8 cellular contexts compared by ENCODE assay signal in genomic region chr5:6378128-6379023, GRCh38. TPM values are rescaled to one million over a fixed set of nuclear protein-coding genes. Genes with fewer than 3 reads are reported as not detected.
DNase-seq lines count a peak whose midpoint lies in the region; ATAC-seq, FAIRE-seq and TF ChIP-seq lines count a peak whose summit lies in the region.

Gene MED10, minus strand, starts transcription at chr5:6378547. Its CDS starts 64 bp downstream, at chr5:6378483.

- no peaks in the 10 kb centered on the region for H3K9me3 Mint-ChIP-seq in progenitor cell of endocrine pancreas (ENCODE audit: low read depth)

- peak; percentile 85 for TF ChIP-seq POLR2A in GM12892 (IDR thresholded peaks at IDR 0.05; ENCODE audit: low read depth, low read length)
- TF ChIP-seq POLR2A in adrenal gland (IDR thresholded peaks at IDR 0.05) = peak; percentile 38 to 56

- peaks cover 20% of the 10 kb centered on the region for H3K36me3 Mint-ChIP-seq in progenitor cell of endocrine pancreas (ENCODE audit: insufficient read depth)

- intact Hi-C loops in adrenal gland (cut with DNase I) (no loop called here), left cardiac atrium (cut with DNase I) (loop anchor here in 1 of 2 donors (5.0 to 10.0 kb wide), 2 partner anchors 54 to 366 kb away; no protein-coding TSS in a partner anchor)

- H3K36me3 ChIP-seq in adrenal gland (replicated peaks in 1 of 2) = peaks cover 0 to 30% of the 10 kb centered on the region in 2 donors

- H3K27me3 ChIP-seq in adrenal gland = no peaks in the 10 kb centered on the region

- peak within 1 kb of the TSS; percentile 32 to 100 (median 48) for H3K4me3 ChIP-seq in adrenal gland

- ATAC-seq in HG02852 (IDR thresholded peaks at IDR 0.05; ENCODE audit: unreplicated experiment) = peak; percentile 99
- ATAC-seq in left cardiac atrium = peak; percentile 99 to 100

- FAIRE-seq in GM12892 (lab: Jason Lieb, UNC) = peak; percentile 94

- WGBS in adrenal gland, 4 donors = 1 to 3% (median 2%) methylated on average over 25 to 62 of the region's 62 CpGs

- no peaks in the 10 kb centered on the region for H3K9me3 ChIP-seq in adrenal gland (replicated peaks in 1 of 3)

- peak within 1 kb of the TSS; percentile 97 for H3K4me3 Mint-ChIP-seq in progenitor cell of endocrine pancreas (ENCODE audit: low read depth)

- peaks cover 7 to 16% of the 10 kb centered on the region in 2 donors for H3K4me1 ChIP-seq in adrenal gland (replicated peaks in 1 of 2)

- TF ChIP-seq CTCF in adrenal gland (IDR thresholded peaks at IDR 0.05) (no peak), progenitor cell of endocrine pancreas (IDR thresholded peaks at IDR 0.05; ENCODE audit: unreplicated experiment) (no peak)

- H3K27ac ChIP-seq in adrenal gland = peak within 1 kb of the TSS in 3 of 5 donors; percentile 50 to 95 (median 82)

- DNase-seq in GM12892 (ENCODE audit: insufficient read length) (peak; percentile 84), NCI-H146 (lab: John Stamatoyannopoulos, UW) (peak; percentile 93), T-helper 1 cell (peak; percentile 89 to 96 (median 93)), adrenal gland (peak; percentile 93 to 97 (median 96)), left cardiac atrium (peak; percentile 97), progenitor cell of endocrine pancreas (ENCODE audit: low spot score, unreplicated experiment) (peak; percentile 88), ureter (ENCODE audit: low spot score) (peak; percentile 96)

- H3K27me3 Mint-ChIP-seq in progenitor cell of endocrine pancreas = no peaks in the 10 kb centered on the region

- peaks cover 18% of the 10 kb centered on the region for H3K4me1 Mint-ChIP-seq in progenitor cell of endocrine pancreas (ENCODE audit: low read depth)

- peak within 1 kb of the TSS; percentile 98 for H3K27ac Mint-ChIP-seq in progenitor cell of endocrine pancreas

RNA-seq across cellular contexts. Expression of gene MED10, which starts in this region (rescaled TPM):
- polyA plus RNA-seq in GM12892 (2012; ENCODE audit: missing spikeins) = 40.3 TPM
- total RNA-seq in adrenal gland (10 to 100 TPM in 7 of 8 donors, 1 to 10 TPM in 1; 9.5 to 37.1 (median 23.4) TPM), left cardiac atrium (10 to 100 TPM; 24.4 to 24.5 TPM), progenitor cell of endocrine pancreas (27.1 and 28.7 TPM in 2 replicates), ureter (36.5 TPM)
- 10 to 100 TPM; 28.7 to 38.2 (median 35.1) TPM for polyA plus RNA-seq in adrenal gland

Comparison
In these comparisons a context has a peak if more than half of its experiments do, and no peak if none do; other contexts are left out.
1. Peak in every context shown above with its lines: DNase-seq, ATAC-seq, H3K4me3 ChIP-seq and H3K27ac ChIP-seq.